ENCODE assay signal across 16 cellular contexts in the genomic region with DNA sequence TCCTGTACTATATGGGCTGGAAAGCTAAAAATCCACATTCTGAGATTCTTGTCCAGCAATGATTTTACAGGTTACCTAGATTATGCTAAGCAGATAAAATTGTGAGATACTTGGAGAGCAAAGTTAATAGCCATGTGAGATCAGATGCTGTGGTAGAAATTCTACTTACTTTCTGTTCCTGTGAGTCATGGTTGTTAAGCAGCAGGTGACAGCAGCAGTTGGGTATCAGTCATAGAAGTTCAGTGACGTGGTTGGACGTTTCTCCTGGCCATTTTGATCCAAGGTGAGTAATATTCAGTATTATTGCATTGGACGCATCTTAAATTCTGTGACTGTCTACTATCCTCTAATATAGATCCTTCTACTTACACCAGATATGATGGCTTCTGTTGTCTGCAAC.
DNase-seq lines count a peak whose midpoint lies in the region; ATAC-seq and TF ChIP-seq lines count a peak whose summit lies in the region.
"Had no signal": no experiment of that assay in that cellular context is flagged by ENCODE, and none has a peak within 500 bp of the region (broad histone marks: within the 10 kb centered on the region; RNA-seq: fewer than 3 reads in every experiment).

No MANE protein-coding gene starts in this region.

- H3K9me3 Mint-ChIP-seq in activated CD8-positive, alpha-beta memory T cell treated with anti-CD3 and anti-CD28 coated beads, Interleukin-2, amount 10 ng/mL, durations not matched to agents 7 days and 5 days (ENCODE audit: low read depth), result peaks cover 4% of the 10 kb centered on the region
- H3K9me3 Mint-ChIP-seq: type B pancreatic cell had no signal

- peak; percentile 58 for DNase-seq in RKO (ENCODE audit: low spot score)
- no peak for DNase-seq in osteoblast (ENCODE audit: insufficient read length, low spot score, missing footprints)
- DNase-seq in activated CD8-positive, alpha-beta memory T cell treated with anti-CD3 and anti-CD28 coated beads, Interleukin-2, amount 10 ng/mL, durations not matched to agents 7 days and 5 days, result no peak
- DNase-seq in mucosa of gallbladder (ENCODE audit: low spot score), result no peak
- no peak for DNase-seq in tibial nerve (ENCODE audit: low spot score in 2 of 2)
- DNase-seq: activated CD4-positive, alpha-beta memory T cell treated with anti-CD3 and anti-CD28 coated beads, Interleukin-2, amount 10 ng/mL, durations not matched to agents 7 days and 5 days; left cardiac atrium; stimulated activated CD8-positive, alpha-beta memory T cell treated with anti-CD3 and anti-CD28 coated beads, Interleukin-4, amount 100 ng/mL, for 48 hours had no signal

- H3K4me3 ChIP-seq in osteoblast (ENCODE audit: insufficient read depth, low read length) (no peak overlapping the region), tibial nerve (no peak overlapping the region)
- H3K4me3 ChIP-seq: SJSA1 had no signal

- H3K27ac Mint-ChIP-seq in activated CD8-positive, alpha-beta memory T cell treated with anti-CD3 and anti-CD28 coated beads, Interleukin-2, amount 10 ng/mL, durations not matched to agents 7 days and 5 days, result no peak overlapping the region
- H3K27ac Mint-ChIP-seq: activated CD4-positive, alpha-beta memory T cell treated with anti-CD3 and anti-CD28 coated beads, Interleukin-2, amount 10 ng/mL, durations not matched to agents 7 days and 5 days; activated T-helper 17 cell treated with anti-CD3 and anti-CD28 coated beads, Interleukin-2, amount 50 U/mL, for 72 hours; B cell; type B pancreatic cell had no signal

- no peak overlapping the region for H3K4me2 ChIP-seq in osteoblast (ENCODE audit: insufficient read depth, low read length)

- TF ChIP-seq CTCF in osteoblast (IDR thresholded peaks at IDR 0.05; ENCODE audit: extremely low read depth, low read depth, low read length) (no peak), tibial nerve (IDR thresholded peaks at IDR 0.05) (no peak)

- no peaks in the 10 kb centered on the region for H4K20me1 ChIP-seq in osteoblast (ENCODE audit: insufficient read depth, low read length)

- CTCF ChIA-PET in activated CD8-positive, alpha-beta memory T cell treated with anti-CD3 and anti-CD28 coated beads, Interleukin-2, amount 10 ng/mL, durations not matched to agents 7 days and 5 days (lab: Charles Lee), result no interaction called here

- TF ChIP-seq POLR2A in tibial nerve (IDR thresholded peaks at IDR 0.05), result no peak

- H3K4me1 Mint-ChIP-seq in activated CD8-positive, alpha-beta memory T cell treated with anti-CD3 and anti-CD28 coated beads, Interleukin-2, amount 10 ng/mL, durations not matched to agents 7 days and 5 days, result no peaks in the 10 kb centered on the region
- H3K4me1 Mint-ChIP-seq: activated CD4-positive, alpha-beta memory T cell treated with anti-CD3 and anti-CD28 coated beads, Interleukin-2, amount 10 ng/mL, durations not matched to agents 7 days and 5 days; activated T-helper 17 cell treated with anti-CD3 and anti-CD28 coated beads, Interleukin-2, amount 50 U/mL, for 72 hours; B cell had no signal

- WGBS in tibial nerve, 2 donors, result 90 to 92% methylated on average over 3 of the region's 3 CpGs

- H2AFZ ChIP-seq in osteoblast (ENCODE audit: low read length), result no peak overlapping the region

- H3K9me3 ChIP-seq in osteoblast (ENCODE audit: low read depth, low read length), result no peaks in the 10 kb centered on the region
- no peaks in the 10 kb centered on the region for H3K9me3 ChIP-seq in tibial nerve
- H3K9me3 ChIP-seq: SJSA1 had no signal

- no peaks in the 10 kb centered on the region for H3K36me3 Mint-ChIP-seq in activated CD8-positive, alpha-beta memory T cell treated with anti-CD3 and anti-CD28 coated beads, Interleukin-2, amount 10 ng/mL, durations not matched to agents 7 days and 5 days
- H3K36me3 Mint-ChIP-seq: type B pancreatic cell had no signal

- H3K36me3 ChIP-seq in osteoblast (ENCODE audit: insufficient read depth, low read length) (no peaks in the 10 kb centered on the region), tibial nerve (no peaks in the 10 kb centered on the region)
- H3K36me3 ChIP-seq: SJSA1 had no signal

- no peaks in the 10 kb centered on the region for H3K79me2 ChIP-seq in osteoblast (ENCODE audit: insufficient read depth, low read length)

- H3K27ac ChIP-seq in osteoblast (ENCODE audit: low read depth, low read length) (no peak overlapping the region), tibial nerve (no peak overlapping the region)
- H3K27ac ChIP-seq: SJSA1 had no signal

- no peaks in the 10 kb centered on the region for H3K27me3 ChIP-seq in osteoblast (ENCODE audit: insufficient read depth, low read length)
- H3K27me3 ChIP-seq in tibial nerve, result no peaks in the 10 kb centered on the region
- H3K27me3 ChIP-seq: SJSA1 had no signal

- H3K27me3 Mint-ChIP-seq in activated CD8-positive, alpha-beta memory T cell treated with anti-CD3 and anti-CD28 coated beads, Interleukin-2, amount 10 ng/mL, durations not matched to agents 7 days and 5 days, result no peaks in the 10 kb centered on the region
- H3K27me3 Mint-ChIP-seq: activated CD4-positive, alpha-beta memory T cell treated with anti-CD3 and anti-CD28 coated beads, Interleukin-2, amount 10 ng/mL, durations not matched to agents 7 days and 5 days; activated T-helper 17 cell treated with anti-CD3 and anti-CD28 coated beads, Interleukin-2, amount 50 U/mL, for 72 hours; B cell; type B pancreatic cell had no signal

- TF ChIP-seq EP300 in tibial nerve (IDR thresholded peaks at IDR 0.05), result no peak

- H3K4me1 ChIP-seq in osteoblast (ENCODE audit: insufficient read depth, low read length), result no peaks in the 10 kb centered on the region
- H3K4me1 ChIP-seq in tibial nerve, result no peaks in the 10 kb centered on the region
- H3K4me1 ChIP-seq: SJSA1 had no signal

- no peak overlapping the region for H3K4me3 Mint-ChIP-seq in activated CD8-positive, alpha-beta memory T cell treated with anti-CD3 and anti-CD28 coated beads, Interleukin-2, amount 10 ng/mL, durations not matched to agents 7 days and 5 days
- H3K4me3 Mint-ChIP-seq: activated CD4-positive, alpha-beta memory T cell treated with anti-CD3 and anti-CD28 coated beads, Interleukin-2, amount 10 ng/mL, durations not matched to agents 7 days and 5 days; activated T-helper 17 cell treated with anti-CD3 and anti-CD28 coated beads, Interleukin-2, amount 50 U/mL, for 72 hours; B cell; type B pancreatic cell had no signal

- peak; percentile 75 for ATAC-seq in GM18870 (IDR thresholded peaks at IDR 0.05; ENCODE audit: unreplicated experiment)
- peak; percentile 65 for ATAC-seq in GM21576 (IDR thresholded peaks at IDR 0.05; ENCODE audit: unreplicated experiment)
- ATAC-seq in HG03097 (IDR thresholded peaks at IDR 0.05; ENCODE audit: low FRiP score, unreplicated experiment), result peak; percentile 55
- ATAC-seq in activated CD8-positive, alpha-beta memory T cell treated with anti-CD3 and anti-CD28 coated beads, Interleukin-2, amount 10 ng/mL, durations not matched to agents 7 days and 5 days, result no peak
- ATAC-seq: activated T-helper 17 cell treated with anti-CD3 and anti-CD28 coated beads, Interleukin-2, amount 50 U/mL, for 72 hours; esophagus mucosa; left cardiac atrium had no signal
